Comparison of ENCODE assay signal across 2 cellular contexts in genomic region chr9:77807295-77807694, GRCh38.
TF ChIP-seq lines count a peak whose summit lies in the region.

No MANE protein-coding gene starts in this region.

TF ChIP-seq in GM12878, 131 proteins besides CTCF, POLR2A, EP300 and RAD21 (continued from another document):
- TF ChIP-seq, protein P1, sequence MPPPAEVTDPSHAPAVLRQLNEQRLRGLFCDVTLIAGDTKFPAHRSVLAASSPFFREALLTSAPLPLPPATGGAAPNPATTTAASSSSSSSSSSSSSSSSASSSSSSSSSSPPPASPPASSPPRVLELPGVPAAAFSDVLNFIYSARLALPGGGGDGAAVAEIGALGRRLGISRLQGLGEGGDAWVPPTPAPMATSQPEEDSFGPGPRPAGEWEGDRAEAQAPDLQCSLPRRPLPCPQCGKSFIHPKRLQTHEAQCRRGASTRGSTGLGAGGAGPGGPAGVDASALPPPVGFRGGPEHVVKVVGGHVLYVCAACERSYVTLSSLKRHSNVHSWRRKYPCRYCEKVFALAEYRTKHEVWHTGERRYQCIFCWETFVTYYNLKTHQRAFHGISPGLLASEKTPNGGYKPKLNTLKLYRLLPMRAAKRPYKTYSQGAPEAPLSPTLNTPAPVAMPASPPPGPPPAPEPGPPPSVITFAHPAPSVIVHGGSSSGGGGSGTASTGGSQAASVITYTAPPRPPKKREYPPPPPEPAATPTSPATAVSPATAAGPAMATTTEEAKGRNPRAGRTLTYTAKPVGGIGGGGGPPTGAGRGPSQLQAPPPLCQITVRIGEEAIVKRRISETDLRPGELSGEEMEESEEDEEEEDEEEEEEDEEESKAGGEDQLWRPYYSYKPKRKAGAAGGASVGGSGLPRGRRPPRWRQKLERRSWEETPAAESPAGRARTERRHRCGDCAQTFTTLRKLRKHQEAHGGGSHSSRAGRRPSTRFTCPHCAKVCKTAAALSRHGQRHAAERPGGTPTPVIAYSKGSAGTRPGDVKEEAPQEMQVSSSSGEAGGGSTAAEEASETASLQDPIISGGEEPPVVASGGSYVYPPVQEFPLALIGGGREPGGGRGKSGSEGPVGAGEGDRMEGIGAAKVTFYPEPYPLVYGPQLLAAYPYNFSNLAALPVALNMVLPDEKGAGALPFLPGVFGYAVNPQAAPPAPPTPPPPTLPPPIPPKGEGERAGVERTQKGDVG (CRISPR knock-in tag; IDR thresholded peaks at IDR 0.05): no peak
- TF ChIP-seq KAT2A (conservative IDR thresholded peaks at IDR 0.05; ENCODE audit: control insufficient read depth, low read depth, low read length): no peak
- no peak for TF ChIP-seq ZNF217 (IDR thresholded peaks at IDR 0.05)
- no peak for TF ChIP-seq MYC (IDR thresholded peaks at IDR 0.05; ENCODE audit: insufficient read depth, insufficient read length, insufficient replicate concordance, low read length, severe bottlenecking)
- no peak for TF ChIP-seq DPF2 (IDR thresholded peaks at IDR 0.05)
- no peak for TF ChIP-seq MEF2A (IDR thresholded peaks at IDR 0.05; ENCODE audit: insufficient read depth, low read depth, low read length)

TF ChIP-seq in HepG2, 621 proteins besides CTCF, POLR2A, EP300 and RAD21 (continued from another document and continues in another):
- TF ChIP-seq ZNF275 (CRISPR knock-in tag; IDR thresholded peaks at IDR 0.05; ENCODE audit: borderline replicate concordance) (no peak), GATAD1 (CRISPR knock-in tag; IDR thresholded peaks at IDR 0.05) (no peak), ZSCAN21 (CRISPR knock-in tag; IDR thresholded peaks at IDR 0.05; ENCODE audit: borderline replicate concordance) (no peak), ZNF251 (CRISPR knock-in tag; IDR thresholded peaks at IDR 0.05) (no peak), MED13 (CRISPR knock-in tag; IDR thresholded peaks at IDR 0.05) (no peak), RFX3 (CRISPR knock-in tag; IDR thresholded peaks at IDR 0.05) (no peak), MAF1 (CRISPR knock-in tag; IDR thresholded peaks at IDR 0.05; ENCODE audit: borderline replicate concordance) (no peak), ZNF12 (CRISPR knock-in tag; IDR thresholded peaks at IDR 0.05) (0 out of 2 replicates have a peak, but pooled peaks have one; percentile 12), MXD3 (CRISPR knock-in tag; IDR thresholded peaks at IDR 0.05) (no peak), ZNF629 (CRISPR knock-in tag; conservative IDR thresholded peaks at IDR 0.05) (no peak), SYNCRIP (IDR thresholded peaks at IDR 0.05; ENCODE audit: insufficient read depth, low read depth, low read length) (no peak), RORA (CRISPR knock-in tag; IDR thresholded peaks at IDR 0.05) (no peak), ZBTB1 (CRISPR knock-in tag; IDR thresholded peaks at IDR 0.05; ENCODE audit: borderline replicate concordance) (no peak), ZNF616 (CRISPR knock-in tag; IDR thresholded peaks at IDR 0.05; ENCODE audit: low read depth) (no peak), ZNF431 (CRISPR knock-in tag; IDR thresholded peaks at IDR 0.05; ENCODE audit: borderline replicate concordance, low read depth) (no peak), ZNF589 (CRISPR knock-in tag; conservative IDR thresholded peaks at IDR 0.05) (no peak), ZNF382 (CRISPR knock-in tag; IDR thresholded peaks at IDR 0.05; ENCODE audit: borderline replicate concordance) (no peak), REST (IDR thresholded peaks at IDR 0.05; ENCODE audit: borderline replicate concordance in 1 of 2, low read depth in 1 of 2, low read length in 2 of 2) (no peak), PHF21A (CRISPR knock-in tag; IDR thresholded peaks at IDR 0.05) (0 out of 2 replicates have a peak, but pooled peaks have one; percentile 24), SMAD1 (CRISPR knock-in tag; IDR thresholded peaks at IDR 0.05; ENCODE audit: borderline replicate concordance, low read depth) (no peak), HMG20B (CRISPR knock-in tag; conservative IDR thresholded peaks at IDR 0.05) (no peak), NFAT5 (CRISPR knock-in tag; IDR thresholded peaks at IDR 0.05) (no peak), GLI4 (CRISPR knock-in tag; IDR thresholded peaks at IDR 0.05; ENCODE audit: borderline replicate concordance) (no peak), CREB1 (IDR thresholded peaks at IDR 0.05) (0 out of 2 replicates have a peak, but pooled peaks have one; percentile 20), CREB1 (CRISPR knock-in tag; IDR thresholded peaks at IDR 0.05) (no peak), TBP (CRISPR knock-in tag; IDR thresholded peaks at IDR 0.05) (no peak), HNRNPL (IDR thresholded peaks at IDR 0.05; ENCODE audit: low read depth, low read length) (no peak), REL (CRISPR knock-in tag; conservative IDR thresholded peaks at IDR 0.05) (no peak)
- TF ChIP-seq, protein P2, sequence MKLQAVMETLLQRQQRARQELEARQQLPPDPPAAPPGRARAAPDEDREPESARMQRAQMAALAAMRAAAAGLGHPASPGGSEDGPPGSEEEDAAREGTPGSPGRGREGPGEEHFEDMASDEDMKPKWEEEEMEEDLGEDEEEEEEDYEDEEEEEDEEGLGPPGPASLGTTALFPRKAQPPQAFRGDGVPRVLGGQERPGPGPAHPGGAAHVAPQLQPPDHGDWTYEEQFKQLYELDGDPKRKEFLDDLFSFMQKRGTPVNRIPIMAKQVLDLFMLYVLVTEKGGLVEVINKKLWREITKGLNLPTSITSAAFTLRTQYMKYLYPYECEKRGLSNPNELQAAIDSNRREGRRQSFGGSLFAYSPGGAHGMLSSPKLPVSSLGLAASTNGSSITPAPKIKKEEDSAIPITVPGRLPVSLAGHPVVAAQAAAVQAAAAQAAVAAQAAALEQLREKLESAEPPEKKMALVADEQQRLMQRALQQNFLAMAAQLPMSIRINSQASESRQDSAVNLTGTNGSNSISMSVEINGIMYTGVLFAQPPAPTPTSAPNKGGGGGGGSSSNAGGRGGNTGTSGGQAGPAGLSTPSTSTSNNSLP (IDR thresholded peaks at IDR 0.05; ENCODE audit: low read depth, low read length): peak; percentile 78
- TF ChIP-seq, protein P3, sequence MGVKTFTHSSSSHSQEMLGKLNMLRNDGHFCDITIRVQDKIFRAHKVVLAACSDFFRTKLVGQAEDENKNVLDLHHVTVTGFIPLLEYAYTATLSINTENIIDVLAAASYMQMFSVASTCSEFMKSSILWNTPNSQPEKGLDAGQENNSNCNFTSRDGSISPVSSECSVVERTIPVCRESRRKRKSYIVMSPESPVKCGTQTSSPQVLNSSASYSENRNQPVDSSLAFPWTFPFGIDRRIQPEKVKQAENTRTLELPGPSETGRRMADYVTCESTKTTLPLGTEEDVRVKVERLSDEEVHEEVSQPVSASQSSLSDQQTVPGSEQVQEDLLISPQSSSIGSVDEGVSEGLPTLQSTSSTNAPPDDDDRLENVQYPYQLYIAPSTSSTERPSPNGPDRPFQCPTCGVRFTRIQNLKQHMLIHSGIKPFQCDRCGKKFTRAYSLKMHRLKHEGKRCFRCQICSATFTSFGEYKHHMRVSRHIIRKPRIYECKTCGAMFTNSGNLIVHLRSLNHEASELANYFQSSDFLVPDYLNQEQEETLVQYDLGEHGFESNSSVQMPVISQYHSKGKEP (CRISPR knock-in tag; IDR thresholded peaks at IDR 0.05): no peak
- TF ChIP-seq, protein P4, sequence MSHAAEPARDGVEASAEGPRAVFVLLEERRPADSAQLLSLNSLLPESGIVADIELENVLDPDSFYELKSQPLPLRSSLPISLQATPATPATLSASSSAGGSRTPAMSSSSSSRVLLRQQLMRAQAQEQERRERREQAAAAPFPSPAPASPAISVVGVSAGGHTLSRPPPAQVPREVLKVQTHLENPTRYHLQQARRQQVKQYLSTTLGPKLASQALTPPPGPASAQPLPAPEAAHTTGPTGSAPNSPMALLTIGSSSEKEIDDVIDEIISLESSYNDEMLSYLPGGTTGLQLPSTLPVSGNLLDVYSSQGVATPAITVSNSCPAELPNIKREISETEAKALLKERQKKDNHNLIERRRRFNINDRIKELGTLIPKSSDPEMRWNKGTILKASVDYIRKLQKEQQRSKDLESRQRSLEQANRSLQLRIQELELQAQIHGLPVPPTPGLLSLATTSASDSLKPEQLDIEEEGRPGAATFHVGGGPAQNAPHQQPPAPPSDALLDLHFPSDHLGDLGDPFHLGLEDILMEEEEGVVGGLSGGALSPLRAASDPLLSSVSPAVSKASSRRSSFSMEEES (CRISPR knock-in tag; IDR thresholded peaks at IDR 0.05): peak; percentile 89
- TF ChIP-seq, protein P5, sequence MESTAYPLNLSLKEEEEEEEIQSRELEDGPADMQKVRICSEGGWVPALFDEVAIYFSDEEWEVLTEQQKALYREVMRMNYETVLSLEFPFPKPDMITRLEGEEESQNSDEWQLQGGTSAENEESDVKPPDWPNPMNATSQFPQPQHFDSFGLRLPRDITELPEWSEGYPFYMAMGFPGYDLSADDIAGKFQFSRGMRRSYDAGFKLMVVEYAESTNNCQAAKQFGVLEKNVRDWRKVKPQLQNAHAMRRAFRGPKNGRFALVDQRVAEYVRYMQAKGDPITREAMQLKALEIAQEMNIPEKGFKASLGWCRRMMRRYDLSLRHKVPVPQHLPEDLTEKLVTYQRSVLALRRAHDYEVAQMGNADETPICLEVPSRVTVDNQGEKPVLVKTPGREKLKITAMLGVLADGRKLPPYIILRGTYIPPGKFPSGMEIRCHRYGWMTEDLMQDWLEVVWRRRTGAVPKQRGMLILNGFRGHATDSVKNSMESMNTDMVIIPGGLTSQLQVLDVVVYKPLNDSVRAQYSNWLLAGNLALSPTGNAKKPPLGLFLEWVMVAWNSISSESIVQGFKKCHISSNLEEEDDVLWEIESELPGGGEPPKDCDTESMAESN (CRISPR knock-in tag; conservative IDR thresholded peaks at IDR 0.05): no peak
